17 cellular contexts compared by ENCODE assay signal in the genomic region with DNA sequence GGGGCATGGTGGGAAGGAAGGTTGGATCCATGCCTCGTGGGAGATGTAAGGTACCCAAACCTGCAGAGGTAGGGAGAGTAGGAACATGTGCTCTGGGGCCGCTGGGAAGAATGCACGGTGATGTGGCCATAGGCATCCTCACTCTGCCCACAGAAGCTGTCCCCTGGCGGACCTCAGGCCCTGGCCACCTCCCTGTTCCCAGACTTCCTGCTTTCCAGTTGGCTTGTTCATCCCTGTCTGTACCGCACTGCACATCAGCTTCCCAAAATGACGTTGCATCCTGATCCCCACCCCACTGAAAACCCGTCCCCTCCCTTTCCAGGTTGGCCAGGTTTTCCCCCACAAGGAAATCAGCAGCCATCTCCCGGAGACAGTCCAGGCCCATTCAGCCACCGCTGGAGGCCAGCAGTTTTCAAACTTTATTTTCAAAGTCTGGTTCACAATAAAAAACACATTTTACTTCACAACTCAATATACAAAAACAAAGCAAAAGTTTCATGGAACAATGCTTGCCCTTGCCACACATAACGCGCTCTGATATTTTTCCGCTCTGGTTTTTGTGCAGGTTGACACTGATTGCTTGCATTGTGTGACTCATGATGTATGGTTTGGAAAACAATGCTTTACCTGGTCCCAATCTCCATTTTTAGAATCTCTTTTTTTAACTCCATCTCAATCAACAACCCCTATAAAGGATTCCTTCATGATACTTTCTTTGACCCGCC.
"Had no signal": no experiment of that assay in that cellular context is flagged by ENCODE, and none has a peak within 500 bp of the region (broad histone marks: within the 10 kb centered on the region; RNA-seq: fewer than 3 reads in every experiment).

No MANE protein-coding gene starts in this region.

- H3K27ac Mint-ChIP-seq: activated naive CD8-positive, alpha-beta T cell treated with anti-CD3 and anti-CD28 coated beads, Interleukin-2, amount 10 ng/mL, durations not matched to agents 7 days and 5 days; activated T-helper 1 cell treated with anti-CD3 and anti-CD28 coated beads, Interleukin-12 subunit alpha, Interleukin-12 subunit beta, Interleukin-2, Interleukin-4 antibody, amounts not matched to agents 30 ng/mL and 10 ng/mL and 1 ng/mL, durations not matched to agents 14 hours and 24 hours and 36 hours; T-cell had no signal

- H3K27me3 Mint-ChIP-seq: activated naive CD8-positive, alpha-beta T cell treated with anti-CD3 and anti-CD28 coated beads, Interleukin-2, amount 10 ng/mL, durations not matched to agents 7 days and 5 days; T-cell had no signal

- H3K27ac ChIP-seq: hepatocyte, lower lobe of right lung, neutrophil, parathyroid adenoma, upper lobe of left lung had no signal

- H3K4me1 ChIP-seq: gastrocnemius medialis, parathyroid adenoma had no signal

- DNase-seq: activated CD4-positive, alpha-beta T cell treated with anti-CD3 and anti-CD28 coated beads, Interleukin-2, amount 50 U/mL, for 1 hour; activated naive CD8-positive, alpha-beta T cell treated with anti-CD3 and anti-CD28 coated beads, Interleukin-2, amount 10 ng/mL, durations not matched to agents 7 days and 5 days; gastrocnemius medialis; lower lobe of right lung; midbrain; SK-N-SH; stimulated activated CD4-positive, alpha-beta T cell treated with anti-CD3 and anti-CD28 coated beads, Interleukin-4, amount 100 ng/mL, for 24 hours; stimulated activated naive CD4-positive, alpha-beta T cell; substantia nigra; T-cell; T-helper 9 cell; upper lobe of left lung had no signal

- H3K36me3 Mint-ChIP-seq: activated naive CD8-positive, alpha-beta T cell treated with anti-CD3 and anti-CD28 coated beads, Interleukin-2, amount 10 ng/mL, durations not matched to agents 7 days and 5 days; T-cell had no signal

- H3K9me3 ChIP-seq: gastrocnemius medialis, lower lobe of right lung, neutrophil, SK-N-SH, upper lobe of left lung had no signal

- H3K4me3 Mint-ChIP-seq: activated naive CD8-positive, alpha-beta T cell treated with anti-CD3 and anti-CD28 coated beads, Interleukin-2, amount 10 ng/mL, durations not matched to agents 7 days and 5 days; activated T-helper 1 cell treated with anti-CD3 and anti-CD28 coated beads, Interleukin-12 subunit alpha, Interleukin-12 subunit beta, Interleukin-2, Interleukin-4 antibody, amounts not matched to agents 30 ng/mL and 10 ng/mL and 1 ng/mL, durations not matched to agents 14 hours and 24 hours and 36 hours; T-cell had no signal

- H3K4me3 ChIP-seq: gastrocnemius medialis, hepatocyte, lower lobe of right lung, skin epidermis, upper lobe of left lung had no signal

- ATAC-seq: lower lobe of right lung, T-cell had no signal

- H3K9me3 Mint-ChIP-seq: activated naive CD8-positive, alpha-beta T cell treated with anti-CD3 and anti-CD28 coated beads, Interleukin-2, amount 10 ng/mL, durations not matched to agents 7 days and 5 days; activated T-helper 1 cell treated with anti-CD3 and anti-CD28 coated beads, Interleukin-12 subunit alpha, Interleukin-12 subunit beta, Interleukin-2, Interleukin-4 antibody, amounts not matched to agents 30 ng/mL and 10 ng/mL and 1 ng/mL, durations not matched to agents 14 hours and 24 hours and 36 hours; T-cell had no signal

- H3K27me3 ChIP-seq: gastrocnemius medialis, hepatocyte, neutrophil, upper lobe of left lung had no signal

- H3K36me3 ChIP-seq: gastrocnemius medialis, lower lobe of right lung, neutrophil, upper lobe of left lung had no signal
